ENCODE assay signal across 16 cellular contexts in the genomic region with DNA sequence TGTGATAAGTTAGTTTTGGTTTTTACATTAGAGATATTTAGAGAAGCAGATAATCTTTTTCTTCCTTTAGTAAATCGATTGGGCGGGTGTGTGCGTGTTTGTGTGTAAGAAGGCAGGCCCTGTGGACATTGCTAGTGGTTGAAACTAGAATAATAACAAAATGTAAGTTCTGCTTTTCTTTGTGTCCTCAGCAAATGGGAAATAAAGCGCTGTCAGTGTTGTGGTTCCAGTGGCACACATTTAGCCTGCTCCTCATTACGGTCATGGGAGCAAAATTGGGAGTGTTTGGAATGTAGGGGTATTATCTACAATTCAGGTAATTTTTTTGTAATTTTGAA.
"Had no signal": no experiment of that assay in that cellular context is flagged by ENCODE, and none has a peak within 500 bp of the region (broad histone marks: within the 10 kb centered on the region; RNA-seq: fewer than 3 reads in every experiment).

No MANE protein-coding gene starts in this region.

- H3K9me3 Mint-ChIP-seq: activated naive CD8-positive, alpha-beta T cell treated with anti-CD3 and anti-CD28 coated beads, Interleukin-2, amount 50 U/mL, for 24 hours; activated T-cell treated with anti-CD3 and anti-CD28 coated beads, Interleukin-2, amount 50 U/mL, for 4 hours; nephron progenitor cell; stimulated activated naive CD8-positive, alpha-beta T cell treated with anti-CD3 and anti-CD28 coated beads, Interleukin-15, Interleukin-2, amounts not matched to agents 100 ng/mL and 50 ng/mL, for 24 hours had no signal

- H3K27me3 ChIP-seq: cardiac muscle cell, colonic mucosa, gastroesophageal sphincter, sigmoid colon, testis, upper lobe of right lung had no signal

- H3K27me3 Mint-ChIP-seq: activated CD8-positive, alpha-beta memory T cell treated with anti-CD3 and anti-CD28 coated beads, Interleukin-2, amount 10 ng/mL, durations not matched to agents 7 days and 5 days; activated naive CD8-positive, alpha-beta T cell treated with anti-CD3 and anti-CD28 coated beads, Interleukin-2, amount 50 U/mL, for 24 hours; stimulated activated naive CD8-positive, alpha-beta T cell treated with anti-CD3 and anti-CD28 coated beads, Interleukin-15, Interleukin-2, amounts not matched to agents 100 ng/mL and 50 ng/mL, for 24 hours had no signal

- H3K4me3 ChIP-seq: cardiac muscle cell, colonic mucosa, gastroesophageal sphincter, sigmoid colon, testis, upper lobe of right lung had no signal

- H3K4me1 Mint-ChIP-seq: activated naive CD8-positive, alpha-beta T cell treated with anti-CD3 and anti-CD28 coated beads, Interleukin-2, amount 50 U/mL, for 24 hours had no signal

- H3K9me3 ChIP-seq: colonic mucosa, gastroesophageal sphincter, sigmoid colon, testis, upper lobe of right lung had no signal

- H3K36me3 ChIP-seq: colonic mucosa had no signal

- H3K4me3 Mint-ChIP-seq: activated CD8-positive, alpha-beta memory T cell treated with anti-CD3 and anti-CD28 coated beads, Interleukin-2, amount 10 ng/mL, durations not matched to agents 7 days and 5 days; activated naive CD8-positive, alpha-beta T cell treated with anti-CD3 and anti-CD28 coated beads, Interleukin-2, amount 50 U/mL, for 24 hours; activated T-cell treated with anti-CD3 and anti-CD28 coated beads, Interleukin-2, amount 50 U/mL, for 4 hours; nephron progenitor cell; stimulated activated naive CD8-positive, alpha-beta T cell treated with anti-CD3 and anti-CD28 coated beads, Interleukin-15, Interleukin-2, amounts not matched to agents 100 ng/mL and 50 ng/mL, for 24 hours had no signal

- DNase-seq: activated CD4-positive, alpha-beta T cell treated with anti-CD3 and anti-CD28 coated beads, Interleukin-2, amount 50 U/mL, for 4 hours; activated CD8-positive, alpha-beta memory T cell treated with anti-CD3 and anti-CD28 coated beads, Interleukin-2, amount 10 ng/mL, durations not matched to agents 7 days and 5 days; activated naive CD8-positive, alpha-beta T cell treated with anti-CD3 and anti-CD28 coated beads, Interleukin-2, amount 50 U/mL, for 24 hours; activated T-cell treated with anti-CD3 and anti-CD28 coated beads, Interleukin-2, amount 50 U/mL, for 4 hours; colonic mucosa; effector CD8-positive, alpha-beta T cell; mesendoderm; nephron progenitor cell; sigmoid colon; stimulated activated CD4-positive, alpha-beta T cell treated with anti-CD3 and anti-CD28 coated beads, Interleukin-2, amount 100 ng/mL, for 48 hours; testis; upper lobe of right lung had no signal

- H3K4me1 ChIP-seq: colonic mucosa, gastroesophageal sphincter, sigmoid colon, testis, upper lobe of right lung had no signal

- H3K27ac ChIP-seq: cardiac muscle cell, colonic mucosa, gastroesophageal sphincter, sigmoid colon, testis, upper lobe of right lung had no signal

- ATAC-seq: activated CD4-positive, CD25-positive, alpha-beta regulatory T cell treated with anti-CD3 and anti-CD28 coated beads, Interleukin-2, amount 50 U/mL, for 24 hours; activated CD8-positive, alpha-beta memory T cell treated with anti-CD3 and anti-CD28 coated beads, Interleukin-2, amount 10 ng/mL, durations not matched to agents 7 days and 5 days; activated naive CD8-positive, alpha-beta T cell treated with anti-CD3 and anti-CD28 coated beads, Interleukin-2, amount 50 U/mL, for 24 hours; activated T-cell treated with anti-CD3 and anti-CD28 coated beads, Interleukin-2, amount 50 U/mL, for 4 hours; gastroesophageal sphincter; upper lobe of right lung had no signal

- H3K27ac Mint-ChIP-seq: activated CD8-positive, alpha-beta memory T cell treated with anti-CD3 and anti-CD28 coated beads, Interleukin-2, amount 10 ng/mL, durations not matched to agents 7 days and 5 days; activated naive CD8-positive, alpha-beta T cell treated with anti-CD3 and anti-CD28 coated beads, Interleukin-2, amount 50 U/mL, for 24 hours; nephron progenitor cell; stimulated activated naive CD8-positive, alpha-beta T cell treated with anti-CD3 and anti-CD28 coated beads, Interleukin-15, Interleukin-2, amounts not matched to agents 100 ng/mL and 50 ng/mL, for 24 hours had no signal
